ENCODE assay signal across 11 cellular contexts in the genomic region with DNA sequence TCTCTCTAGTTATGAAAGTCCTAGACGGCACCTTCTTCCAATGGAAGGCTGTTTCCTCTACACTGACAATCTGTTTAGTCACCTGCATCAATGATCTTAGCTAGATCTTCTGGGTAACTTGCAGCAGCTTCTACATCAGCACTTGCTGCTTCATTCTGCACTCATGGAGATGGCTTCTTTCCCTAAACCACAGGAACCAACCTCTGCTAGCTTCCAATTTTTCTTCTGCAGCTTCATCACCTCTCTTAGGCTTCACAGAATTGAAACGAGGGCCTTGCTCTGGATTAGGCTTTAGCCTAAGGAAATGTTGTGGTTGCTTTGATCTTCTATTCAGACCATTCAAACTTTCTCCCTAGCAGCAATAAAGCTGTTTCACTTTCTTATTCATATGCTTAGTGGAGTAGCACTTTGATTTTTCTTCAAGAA. TPM values are rescaled to one million over a fixed set of nuclear protein-coding genes. Genes with fewer than 3 reads are reported as not detected.
DNase-seq lines count a peak whose midpoint lies in the region; ATAC-seq, FAIRE-seq and TF ChIP-seq lines count a peak whose summit lies in the region.
"Had no signal": no experiment of that assay in that cellular context is flagged by ENCODE, and none has a peak within 500 bp of the region (broad histone marks: within the 10 kb centered on the region; RNA-seq: fewer than 3 reads in every experiment).

No MANE protein-coding gene starts in this region.

- no peaks in the 10 kb centered on the region for H3K27me3 ChIP-seq in CD4-positive, alpha-beta T cell (ENCODE audit: control insufficient read depth, insufficient read depth, low read length)
- H3K27me3 ChIP-seq in GM12878 (replicated peaks in 1 of 2; ENCODE audit: control insufficient read depth in 2 of 2, insufficient read depth in 2 of 2, low read length in 1 of 2) = no peaks in the 10 kb centered on the region
- H3K27me3 ChIP-seq in colonic mucosa = no peaks in the 10 kb centered on the region

- 24% methylated on average over 2 of the region's 2 CpGs for WGBS in GM12878 (ENCODE audit: insufficient coverage, insufficient replicate concordance, low lambda C conversion rate, missing lambda C conversion rate)

- peak overlapping the region; percentile 7 for H3K27ac Mint-ChIP-seq in CD4-positive, alpha-beta T cell

- no peak overlapping the region for H3K4me3 ChIP-seq in GM12878
- no peak overlapping the region for H3K4me3 ChIP-seq in colonic mucosa

- H3K79me2 ChIP-seq in GM12878 (ENCODE audit: control insufficient read depth, insufficient read depth, low read length) = peaks cover 1% of the 10 kb centered on the region

- H3K9ac ChIP-seq in GM12878 (ENCODE audit: control insufficient read depth, insufficient read depth, low read length) = no peak overlapping the region
- no peak overlapping the region for H3K9ac ChIP-seq in colonic mucosa (ENCODE audit: low read depth in 2 of 2, low read length in 2 of 2)

- no peaks in the 10 kb centered on the region for H3K27me3 Mint-ChIP-seq in CD4-positive, alpha-beta T cell
- H3K27me3 Mint-ChIP-seq: naive B cell had no signal

- in situ Hi-C loops in GM12878 (cut with MboI) = no loop called here

- H4K20me1 ChIP-seq in GM12878 (ENCODE audit: control insufficient read depth, insufficient read depth) = no peaks in the 10 kb centered on the region

- H2AFZ ChIP-seq in GM12878 (ENCODE audit: control insufficient read depth, low read depth, low read length) = no peak overlapping the region

- peaks cover 7 to 8% of the 10 kb centered on the region in 2 experiments for H3K36me3 ChIP-seq in GM12878 (ENCODE audit: control insufficient read depth in 2 of 2, insufficient read depth in 2 of 2, low read length in 1 of 2)
- peaks cover 17% of the 10 kb centered on the region for H3K36me3 ChIP-seq in colonic mucosa

- peaks cover 22% of the 10 kb centered on the region for H3K4me1 Mint-ChIP-seq in CD4-positive, alpha-beta T cell (ENCODE audit: low read depth)

- peaks cover 91% of the 10 kb centered on the region for H3K36me3 Mint-ChIP-seq in CD4-positive, alpha-beta T cell (ENCODE audit: low read depth)

- H3K4me1 ChIP-seq in GM12878 (ENCODE audit: control insufficient read depth, insufficient read depth, low read length) = peaks cover 18% of the 10 kb centered on the region
- no peaks in the 10 kb centered on the region for H3K4me1 ChIP-seq in colonic mucosa

- H3K9me3 ChIP-seq in CD4-positive, alpha-beta T cell (ENCODE audit: control insufficient read depth, low read length) = no peaks in the 10 kb centered on the region
- H3K9me3 ChIP-seq in GM12878 (replicated peaks; ENCODE audit: control insufficient read depth, insufficient read depth, low read length) = no peaks in the 10 kb centered on the region
- no peaks in the 10 kb centered on the region for H3K9me3 ChIP-seq in colonic mucosa

- peak; percentile 54 for FAIRE-seq in GM12878 (lab: Jason Lieb, UNC)

- no peak for TF ChIP-seq CTCF in CD4-positive, alpha-beta T cell (IDR thresholded peaks at IDR 0.05)
- TF ChIP-seq CTCF in GM12878 (IDR thresholded peaks at IDR 0.05 in 2 of 3, conservative IDR thresholded peaks at IDR 0.05 in 1 of 3; ENCODE audit: control insufficient read depth in 2 of 3, extremely low read depth in 1 of 3, insufficient read depth in 1 of 3, low read depth in 3 of 3, low read length in 3 of 3) = no peak
- TF ChIP-seq CTCF in colonic mucosa (IDR thresholded peaks at IDR 0.05) = no peak

- H3K27ac ChIP-seq in CD4-positive, alpha-beta T cell (ENCODE audit: low read depth, low read length) = no peak overlapping the region
- no peak overlapping the region for H3K27ac ChIP-seq in GM12878 (ENCODE audit: control insufficient read depth, insufficient read depth)
- H3K27ac ChIP-seq in colonic mucosa = no peak overlapping the region

- no peaks in the 10 kb centered on the region for H3K9me3 Mint-ChIP-seq in CD4-positive, alpha-beta T cell
- H3K9me3 Mint-ChIP-seq: naive B cell had no signal

- BruUV-seq in GM12878 (replicated peaks; lab: Mats Ljungman, UMichigan) = TSS peak; percentile 13

- no peak overlapping the region; the same call in 1 of the 2 replicates for H3K4me2 ChIP-seq in GM12878 (ENCODE audit: control insufficient read depth, insufficient read depth)

- H3K4me3 Mint-ChIP-seq in CD4-positive, alpha-beta T cell = no peak overlapping the region
- H3K4me3 Mint-ChIP-seq: naive B cell had no signal

- CTCF ChIA-PET in CD4-positive, alpha-beta T cell (lab: Charles Lee) = no interaction called here
- CTCF ChIA-PET in GM12878 (lab: Yijun Ruan, JAX) = interaction anchor here (1.2 to 4.1 kb wide), 6 partner anchors 10 to 202 kb away, joined by 3 to 16 read pairs (median 4); no protein-coding TSS in a partner anchor

- no peak for TF ChIP-seq POLR2A in GM12878 (IDR thresholded peaks at IDR 0.05; ENCODE audit: low read depth, low read length)

- RAD21 ChIA-PET in GM12878 (lab: Charles Lee; ENCODE audit: unreplicated experiment) = interaction anchor here (1.1 to 4.5 kb wide), 4 partner anchors 21 to 107 kb away, joined by 3 to 21 read pairs (median 8); partner anchors contain the start of gene NAMPT

- no peak for TF ChIP-seq RAD21 in GM12878 (IDR thresholded peaks at IDR 0.05; ENCODE audit: insufficient read depth, low read depth, low read length)

- no peak for TF ChIP-seq EP300 in GM12878 (IDR thresholded peaks at IDR 0.05; ENCODE audit: borderline replicate concordance in 1 of 2, control insufficient read depth in 1 of 2, low read depth in 2 of 2, low read length in 2 of 2)

- intact Hi-C loops in CD4-positive, alpha-beta T cell (cut with DNase I, micrococcal nuclease) = no loop called here
- intact Hi-C loops in GM12878 (cut with micrococcal nuclease; ENCODE audit: unreplicated experiment) (no loop called here), colonic mucosa (cut with DNase I) (no loop called here)

- SMC1A ChIA-PET in GM12878 (lab: Charles Lee; ENCODE audit: uncharacterized antibody, unreplicated experiment) = interaction anchor here (0.7 to 9.5 kb wide), 7 partner anchors 11 to 203 kb away, joined by 3 to 71 read pairs (median 9); partner anchors contain the start of gene SYPL1

- ATAC-seq in CD4-positive, alpha-beta T cell (ENCODE audit: poor library complexity) = peak; percentile 30
- ATAC-seq in GM19351 (IDR thresholded peaks at IDR 0.05; ENCODE audit: unreplicated experiment) = peak; percentile 69
- ATAC-seq in HG03354 (IDR thresholded peaks at IDR 0.05; ENCODE audit: poor library complexity, severe bottlenecking, unreplicated experiment) = peak; percentile 75
- peak; percentile 28 for ATAC-seq in GM12878
- ATAC-seq in GM18873 (IDR thresholded peaks at IDR 0.05; ENCODE audit: low FRiP score, unreplicated experiment) = no peak

- POLR2A ChIA-PET in CD4-positive, alpha-beta T cell (lab: Charles Lee) = interaction anchor here (1.7 kb wide), 1 partner anchor 25 kb away, joined by 8 read pairs; the partner anchor contains the start of gene NAMPT
- POLR2A ChIA-PET in GM12878 (lab: Charles Lee) = interaction anchor here (0.6 to 1.8 kb wide), 6 partner anchors 9 to 756 kb away, joined by 3 to 8 read pairs (median 4); partner anchors contain the start of gene NAMPT

- DNase-seq in CD4-positive, alpha-beta T cell = no peak
- no peak for DNase-seq in GM12878 (ENCODE audit: low read depth, low spot score)
- no peak for DNase-seq in T1000 (lab: John Stamatoyannopoulos, UW)
- no peak for DNase-seq in dermis blood vessel endothelial cell
- DNase-seq in colonic mucosa = no peak
- DNase-seq: naive B cell, NCI-H1930, substantia nigra had no signal

TF ChIP-seq in GM12878, 131 proteins besides CTCF, POLR2A, EP300 and RAD21 (continues in another document):
- TF ChIP-seq IKZF2 (IDR thresholded peaks at IDR 0.05) = peak in 1 of 2 experiments; percentile 32; a peak in 1 of 4 replicates

RNA-seq across cellular contexts. Expression of gene NAMPT, which starts 24.6 kb away (rescaled TPM):
- total RNA-seq in CD4-positive, alpha-beta T cell = 100 to 1,000 TPM; 154 to 159 TPM
- total RNA-seq in GM12878 (2013; cell fraction: nucleolus; rRNA removed) = 297 and 310 TPM in 2 replicates
- total RNA-seq in GM12878 (2014; rRNA removed) (70.4 and 89.2 TPM in 2 replicates), GM12878 (2014; rRNA removed; fragmentation: Illumina TruSeq; extraction: Trizol) (112 and 115 TPM in 2 replicates), GM12878 (2021) (97.0 and 102 TPM in 2 replicates), dermis blood vessel endothelial cell (288 and 387 TPM in 2 replicates), colonic mucosa (100 to 1,000 TPM in 1 of 2 donors, 10 to 100 TPM in 1; 88.6 to 273 TPM)
- 32.0 TPM for polyA plus RNA-seq in GM12878 (2011; ENCODE audit: low read depth)
- polyA plus RNA-seq in GM12878 (2011; rRNA removed) (173 and 276 TPM in 2 replicates), GM12878 (2014; fragmentation: Illumina TruSeq; extraction: Trizol) (96.3 and 122 TPM in 2 replicates), GM12878 (2014; fragmentation: Nextera tagmentation; extraction: Ambion mirVana) (10 to 100 TPM; 28.3 to 29.9 TPM), GM12878 (2014; rRNA removed) (43.6 and 60.3 TPM in 2 replicates), GM12878 (2016; fragmentation: Nextera tagmentation; extraction: Ambion mirVana) (10 to 100 TPM; 67.5 to 79.6 TPM)
- polyA plus RNA-seq in GM12878 (2011; cell fraction: cytosol; rRNA removed) = 44.5 and 59.5 TPM in 2 replicates
- 67.0 and 82.7 TPM in 2 replicates for polyA plus RNA-seq in GM12878 (2011; cell fraction: nucleus; rRNA removed)
- polyA plus RNA-seq in GM12878 (2012) = 61.5 and 107 TPM in 2 replicates
- polyA minus RNA-seq in GM12878 (2011; rRNA and poly(A)+ RNA removed) = 113 and 151 TPM in 2 replicates
- polyA minus RNA-seq in GM12878 (2011; cell fraction: cytosol; rRNA and poly(A)+ RNA removed) = 137 and 168 TPM in 2 replicates
- 153 and 201 TPM in 2 replicates for polyA minus RNA-seq in GM12878 (2011; cell fraction: nucleus; rRNA and poly(A)+ RNA removed)
